18 cellular contexts compared by ENCODE assay signal in the genomic region with DNA sequence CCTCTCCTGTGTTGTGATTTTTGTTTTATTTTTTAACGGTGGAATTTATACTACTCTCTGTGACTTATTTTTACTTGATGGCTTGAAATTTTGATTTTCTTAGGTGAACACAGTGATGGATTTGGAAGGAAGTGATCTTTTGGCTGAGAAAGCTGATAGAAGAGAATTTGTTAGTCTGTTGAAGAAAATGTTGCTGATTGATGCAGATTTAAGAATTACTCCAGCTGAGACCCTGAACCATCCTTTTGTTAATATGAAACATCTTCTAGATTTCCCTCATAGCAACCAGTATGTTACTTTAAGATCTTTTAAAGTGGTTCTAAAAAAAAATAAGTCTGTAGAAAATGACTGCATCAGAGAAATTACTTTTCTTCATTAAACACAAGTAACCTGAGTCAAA. TPM values are rescaled to one million over a fixed set of nuclear protein-coding genes. Genes with fewer than 3 reads are reported as not detected.
DNase-seq lines count a peak whose midpoint lies in the region; ATAC-seq, FAIRE-seq and TF ChIP-seq lines count a peak whose summit lies in the region.
"Had no signal": no experiment of that assay in that cellular context is flagged by ENCODE, and none has a peak within 500 bp of the region (broad histone marks: within the 10 kb centered on the region; RNA-seq: fewer than 3 reads in every experiment).

No MANE protein-coding gene starts in this region.

- H3K9ac ChIP-seq in K562 (ENCODE audit: insufficient read depth in 1 of 2, low read depth in 2 of 2, low read length in 2 of 2) (no peak overlapping the region), kidney (ENCODE audit: low read length in 2 of 2) (no peak overlapping the region)
- H3K9ac ChIP-seq: GM23248 had no signal

- no TSS peak for BruUV-seq in K562 (replicated peaks; lab: Mats Ljungman, UMichigan)

- H3K4me3 ChIP-seq in A549: no peak overlapping the region
- H3K4me3 ChIP-seq in CD4-positive, CD25-positive, alpha-beta regulatory T cell (ENCODE audit: low read depth, low read length): no peak overlapping the region
- H3K4me3 ChIP-seq in K562: no peak overlapping the region
- H3K4me3 ChIP-seq in ovary: no peak overlapping the region
- H3K4me3 ChIP-seq in kidney (ENCODE audit: low read length in 2 of 2): no peak overlapping the region
- H3K4me3 ChIP-seq: GM23248 had no signal

- TF ChIP-seq CTCF in A549 (IDR thresholded peaks at IDR 0.05) (no peak), K562 (IDR thresholded peaks at IDR 0.05 in 2 of 3, conservative IDR thresholded peaks at IDR 0.05 in 1 of 3; ENCODE audit: insufficient read depth in 2 of 3, low read depth in 1 of 3, low read length in 3 of 3) (no peak), nephron progenitor cell (IDR thresholded peaks at IDR 0.05) (no peak), ovary (IDR thresholded peaks at IDR 0.05) (no peak), kidney (IDR thresholded peaks at IDR 0.05; ENCODE audit: borderline replicate concordance, extremely low read depth, insufficient read depth) (no peak)

- H2AFZ ChIP-seq in K562 (ENCODE audit: low read depth, low read length): no peak overlapping the region
- H2AFZ ChIP-seq: GM23248 had no signal

- no peak overlapping the region for H3K4me2 ChIP-seq in A549
- no peak overlapping the region for H3K4me2 ChIP-seq in K562 (ENCODE audit: insufficient read depth, low read length)

- TF ChIP-seq RAD21 in A549 (conservative IDR thresholded peaks at IDR 0.05 in 1 of 2, IDR thresholded peaks at IDR 0.05 in 1 of 2) (no peak), K562 (CRISPR knock-in tag; conservative IDR thresholded peaks at IDR 0.05 in 1 of 2, IDR thresholded peaks at IDR 0.05 in 1 of 2) (no peak)

- no peak for DNase-seq in A549 (ENCODE audit: low read depth in 1 of 2, low spot score in 1 of 2)
- no peak for DNase-seq in CD4-positive, CD25-positive, alpha-beta regulatory T cell
- no peak for DNase-seq in K562 (ENCODE audit: extremely low read depth in 1 of 4, low spot score in 3 of 4)
- no peak for DNase-seq in nephron progenitor cell
- DNase-seq in ovary: no peak
- DNase-seq in kidney: no peak
- DNase-seq: AML-193; CD4-positive, alpha-beta memory T cell; DMS153; DMS79; GDM1; GM23248; HCEC 1CT; KBM-7 had no signal

- ATAC-seq in A549 (no peak), K562 (no peak), HG03378 (IDR thresholded peaks at IDR 0.05; ENCODE audit: unreplicated experiment) (no peak)
- no peak for ATAC-seq in CD4-positive, CD25-positive, alpha-beta regulatory T cell (ENCODE audit: low read depth in 2 of 2)

- peak overlapping the region in 2 of 3 donors; percentile 22 to 28 for H3K27ac Mint-ChIP-seq in CD4-positive, CD25-positive, alpha-beta regulatory T cell
- peak overlapping the region; percentile 2 for H3K27ac Mint-ChIP-seq in nephron progenitor cell

- H3K27me3 Mint-ChIP-seq in CD4-positive, CD25-positive, alpha-beta regulatory T cell: no peaks in the 10 kb centered on the region
- H3K27me3 Mint-ChIP-seq in nephron progenitor cell (ENCODE audit: low read depth, poor library complexity): no peaks in the 10 kb centered on the region
- H3K27me3 Mint-ChIP-seq: CD4-positive, alpha-beta memory T cell had no signal

- peaks cover 19% of the 10 kb centered on the region for H3K36me3 Mint-ChIP-seq in CD4-positive, CD25-positive, alpha-beta regulatory T cell
- peaks cover 28% of the 10 kb centered on the region for H3K36me3 Mint-ChIP-seq in nephron progenitor cell (ENCODE audit: low read depth)

- TF ChIP-seq EP300 in A549 (IDR thresholded peaks at IDR 0.05) (no peak), K562 (IDR thresholded peaks at IDR 0.05; ENCODE audit: low read length) (no peak), ovary (IDR thresholded peaks at IDR 0.05) (no peak)

- no peaks in the 10 kb centered on the region for H3K4me1 ChIP-seq in A549
- no peaks in the 10 kb centered on the region for H3K4me1 ChIP-seq in CD4-positive, CD25-positive, alpha-beta regulatory T cell (ENCODE audit: control insufficient read depth, insufficient read depth, low read length, poor library complexity, severe bottlenecking)
- H3K4me1 ChIP-seq in K562 (replicated peaks in 1 of 2; ENCODE audit: control insufficient read depth in 2 of 2, insufficient read depth in 2 of 2, low read length in 2 of 2): peaks cover 0 to 6% of the 10 kb centered on the region in 2 experiments; a peak in 3 of 5 replicates
- no peaks in the 10 kb centered on the region for H3K4me1 ChIP-seq in ovary (ENCODE audit: insufficient read depth)
- no peaks in the 10 kb centered on the region for H3K4me1 ChIP-seq in kidney (ENCODE audit: control insufficient read depth in 1 of 2, insufficient read depth in 1 of 2, low read depth in 1 of 2, low read length in 2 of 2)

- peaks cover 46% of the 10 kb centered on the region for H3K36me3 ChIP-seq in CD4-positive, CD25-positive, alpha-beta regulatory T cell (ENCODE audit: control insufficient read depth, insufficient read depth, low read length)
- H3K36me3 ChIP-seq in K562 (ENCODE audit: control insufficient read depth, insufficient read depth, low read length) (peaks cover 48% of the 10 kb centered on the region), ovary (no peaks in the 10 kb centered on the region), kidney (ENCODE audit: control insufficient read depth in 1 of 2, insufficient read depth in 2 of 2, low read length in 2 of 2) (peaks cover 9 to 22% of the 10 kb centered on the region in 2 donors)

- no peak overlapping the region for H3K4me3 Mint-ChIP-seq in CD4-positive, CD25-positive, alpha-beta regulatory T cell
- H3K4me3 Mint-ChIP-seq in nephron progenitor cell: no peak overlapping the region
- H3K4me3 Mint-ChIP-seq: CD4-positive, alpha-beta memory T cell had no signal

- CTCF ChIA-PET in A549 (lab: Yijun Ruan, JAX): no interaction called here
- CTCF ChIA-PET in K562 (lab: Yijun Ruan, JAX; ENCODE audit: low intra/inter-chr PET ratio): no interaction called here

- H3K9me3 ChIP-seq in A549 (no peaks in the 10 kb centered on the region), K562 (replicated peaks; ENCODE audit: control insufficient read depth, insufficient read depth, low read depth, low read length) (no peaks in the 10 kb centered on the region), ovary (no peaks in the 10 kb centered on the region), kidney (ENCODE audit: control insufficient read depth in 1 of 2, low read length in 2 of 2) (no peaks in the 10 kb centered on the region)
- no peaks in the 10 kb centered on the region for H3K9me3 ChIP-seq in CD4-positive, CD25-positive, alpha-beta regulatory T cell (ENCODE audit: control insufficient read depth in 2 of 2, low read length in 2 of 2)

- in situ Hi-C loops in K562 (cut with MboI): loop anchor here (25.0 kb wide), 1 partner anchor 377 kb away; no protein-coding TSS in a partner anchor

- H3K4me1 Mint-ChIP-seq in CD4-positive, CD25-positive, alpha-beta regulatory T cell: peaks cover 0 to 12% (median 3%) of the 10 kb centered on the region in 4 donors
- no peaks in the 10 kb centered on the region for H3K4me1 Mint-ChIP-seq in nephron progenitor cell

- H3K9me3 Mint-ChIP-seq in CD4-positive, CD25-positive, alpha-beta regulatory T cell: no peaks in the 10 kb centered on the region
- H3K9me3 Mint-ChIP-seq in nephron progenitor cell: no peaks in the 10 kb centered on the region
- H3K9me3 Mint-ChIP-seq: CD4-positive, alpha-beta memory T cell had no signal

- TF ChIP-seq POLR2A in A549 (IDR thresholded peaks at IDR 0.05; ENCODE audit: low read length): no peak
- TF ChIP-seq POLR2A in K562 (conservative IDR thresholded peaks at IDR 0.05): no peak
- TF ChIP-seq POLR2A in ovary (IDR thresholded peaks at IDR 0.05): no peak

- H3K27ac ChIP-seq in A549: no peak overlapping the region
- H3K27ac ChIP-seq in CD4-positive, CD25-positive, alpha-beta regulatory T cell (ENCODE audit: insufficient read depth, low read length, poor library complexity, severe bottlenecking): no peak overlapping the region
- no peak overlapping the region for H3K27ac ChIP-seq in K562 (ENCODE audit: extremely low read depth, low read depth, low read length)
- no peak overlapping the region for H3K27ac ChIP-seq in ovary
- no peak overlapping the region for H3K27ac ChIP-seq in kidney (ENCODE audit: low read depth in 2 of 2, low read length in 2 of 2)
- H3K27ac ChIP-seq: C4-2B, GM23248 had no signal

- H3K9me1 ChIP-seq in K562 (ENCODE audit: control insufficient read depth, insufficient read depth, low read length): peaks cover 3% of the 10 kb centered on the region

- H3K27me3 ChIP-seq in CD4-positive, CD25-positive, alpha-beta regulatory T cell (ENCODE audit: control insufficient read depth, insufficient read depth, low read length): no peaks in the 10 kb centered on the region
- H3K27me3 ChIP-seq in K562 (ENCODE audit: control insufficient read depth in 2 of 2, insufficient read depth in 2 of 2, low read length in 2 of 2): no peaks in the 10 kb centered on the region
- H3K27me3 ChIP-seq in ovary: no peaks in the 10 kb centered on the region

- no peaks in the 10 kb centered on the region for H3K79me2 ChIP-seq in K562 (ENCODE audit: control insufficient read depth, insufficient read depth, low read length)

- H4K20me1 ChIP-seq in K562 (replicated peaks; ENCODE audit: control insufficient read depth, insufficient read depth, low read length): no peaks in the 10 kb centered on the region

- WGBS in A549 (ENCODE audit: missing lambda C conversion rate): 64% methylated on average over 1 of the region's 1 CpG
- 50% methylated on average over 1 of the region's 1 CpG for WGBS in K562 (ENCODE audit: insufficient coverage, low coverage, missing lambda C conversion rate)
- WGBS in ovary, 3 donors: 36 to 55% (median 52%) methylated on average over 1 of the region's 1 CpG

- POLR2A ChIA-PET in A549 (lab: Yijun Ruan, JAX): no interaction called here
- POLR2A ChIA-PET in K562 (lab: Yijun Ruan, JAX): no interaction called here

- FAIRE-seq in A549 (lab: Jason Lieb, UNC) (no peak), K562 (lab: Jason Lieb, UNC) (no peak), kidney (lab: Jason Lieb, UNC) (no peak)
- FAIRE-seq: A204.1, GM18507 had no signal

- intact Hi-C loops in K562 (cut with micrococcal nuclease) (no loop called here), ovary (cut with DNase I) (loop anchor here in 1 of 4 donors (10.0 kb wide), 1 partner anchor 174 kb away; a partner anchor contains a TSS), kidney (cut with DNase I) (no loop called here)

RNA-seq across cellular contexts. Expression of a gene that starts 36.7 kb away (rescaled TPM):
- polyA plus RNA-seq in A549 (2011; rRNA removed) (4.5 and 7.0 TPM in 2 replicates), A549 (2017; fragmentation: RNase III; extraction: RNeasy Plus Mini Kit Qiagen cat#74134 plus additional on column Dnase treatment) (4.6 to 5.1 TPM (median 4.6 TPM) in 3 replicates), K562 (2011; rRNA removed) (not detected in 2 replicates), K562 (2014; fragmentation: Illumina TruSeq; extraction: Trizol) (not detected in 2 replicates), K562 (2014; fragmentation: Nextera tagmentation; extraction: Ambion mirVana) (not detected), K562 (2014; rRNA removed) (not detected in 2 replicates), ovary (under 1 TPM; 0.16 to 0.53 TPM), kidney (ENCODE audit: insufficient read depth, low read depth, low replicate concordance) (0.15 TPM)
- polyA plus RNA-seq in A549 (2012; cell fraction: cytosol; rRNA removed): 3.9 and 5.8 TPM in 2 replicates
- polyA plus RNA-seq in A549 (2012; cell fraction: nucleus; rRNA removed): 5.5 and 5.6 TPM in 2 replicates
- 16.8 and 17.5 TPM in 2 replicates for polyA minus RNA-seq in A549 (2011; rRNA and poly(A)+ RNA removed)
- not detected for total RNA-seq in CD4-positive, CD25-positive, alpha-beta regulatory T cell
- polyA plus RNA-seq in CD4-positive, CD25-positive, alpha-beta regulatory T cell: not detected
- not detected in 2 replicates for total RNA-seq in K562 (2011; cell fraction: chromatin; rRNA removed; ENCODE audit: low replicate concordance)
- not detected in 2 replicates for total RNA-seq in K562 (2011; cell fraction: nucleolus; rRNA removed)
- not detected in 2 replicates for total RNA-seq in K562 (2011; cell fraction: nucleoplasm; rRNA removed)
- total RNA-seq in K562 (2014; rRNA removed) (not detected in 2 replicates), K562 (2014; rRNA removed; fragmentation: Illumina TruSeq; extraction: Trizol) (not detected in 2 replicates), K562 (2015; rRNA removed; fragmentation: Illumina TruSeq; extraction: Trizol) (not detected in 2 replicates), K562 (2021) (not detected in 2 replicates), ovary (under 1 TPM in 6 of 7 donors, not detected in 1; under 0.01 to 0.97 (median 0.16) TPM), kidney (1.1 TPM)
- under 0.01 TPM in 1 of 2 replicates, not detected in the other for polyA plus RNA-seq in K562 (2011; cell fraction: cytosol; rRNA removed)
- not detected in 2 replicates for polyA plus RNA-seq in K562 (2011; cell fraction: nucleus; rRNA removed)
- polyA plus RNA-seq in K562 (2012): 0.01 TPM in 1 of 2 replicates, not detected in the other
- not detected in 2 replicates for polyA minus RNA-seq in K562 (2011; rRNA and poly(A)+ RNA removed)
- not detected in 2 replicates for polyA minus RNA-seq in K562 (2011; cell fraction: cytosol; rRNA and poly(A)+ RNA removed)
- not detected in 2 replicates for polyA minus RNA-seq in K562 (2011; cell fraction: nucleus; rRNA and poly(A)+ RNA removed)
- total RNA-seq: CD4-positive, alpha-beta memory T cell had no signal
- polyA plus RNA-seq: CD4-positive, alpha-beta memory T cell had no signal
